Comparison of ENCODE assay signal across 8 cellular contexts in the genomic region with DNA sequence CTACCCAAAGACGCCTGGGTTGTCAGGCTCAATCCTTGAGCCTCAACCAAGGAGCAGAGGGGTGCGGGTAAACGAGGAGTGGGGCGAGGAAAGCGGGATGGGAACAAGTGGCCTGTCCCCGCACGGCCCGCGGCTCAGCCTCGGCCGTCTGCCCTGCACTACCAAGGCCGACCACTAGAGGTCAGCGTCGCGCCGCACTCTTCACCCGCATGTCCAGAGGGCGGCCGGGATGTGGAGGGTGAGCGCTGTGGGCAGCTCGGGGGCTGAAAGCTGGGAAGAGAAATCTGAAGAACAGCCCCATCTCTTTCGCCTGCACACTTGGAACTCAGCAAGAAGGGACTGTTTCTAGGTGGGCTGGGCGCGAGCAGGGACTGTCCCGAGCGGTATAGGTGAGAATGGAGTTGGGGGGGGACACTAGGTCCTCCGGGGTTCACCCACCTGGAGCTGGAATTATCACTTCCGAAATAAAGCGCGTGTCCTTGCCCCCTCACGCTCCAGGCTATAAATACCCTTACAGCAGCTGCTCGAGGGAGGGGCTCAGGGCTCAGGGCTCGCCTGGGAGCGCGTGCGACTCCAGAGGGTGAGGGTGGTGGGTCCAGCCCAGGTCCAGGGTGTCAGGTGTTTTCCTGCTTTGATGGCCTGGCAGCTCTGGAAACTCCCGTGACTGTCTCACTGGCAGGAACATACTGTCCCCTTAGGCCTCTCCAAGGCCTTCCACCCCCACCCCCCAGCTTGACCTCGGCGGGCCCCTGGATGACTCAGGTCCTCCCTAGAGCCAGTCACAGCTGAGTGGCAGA. TPM values are rescaled to one million over a fixed set of nuclear protein-coding genes. Genes with fewer than 3 reads are reported as not detected.
DNase-seq lines count a peak whose midpoint lies in the region; ATAC-seq lines count a peak whose summit lies in the region.

No MANE protein-coding gene starts in this region.

- no peak overlapping the region for H3K9ac ChIP-seq in HUES48 (ENCODE audit: low read depth, low read length)

- no peaks in the 10 kb centered on the region for H3K9me3 ChIP-seq in HUES48 (ENCODE audit: control insufficient read depth, insufficient read depth, low read length)
- no peaks in the 10 kb centered on the region for H3K9me3 ChIP-seq in SJSA1 (replicated peaks)

- no peak overlapping the region for H3K27ac ChIP-seq in HUES48 (ENCODE audit: low read depth, low read length)
- no peak overlapping the region for H3K27ac ChIP-seq in SJSA1

- H3K36me3 ChIP-seq in HUES48 (ENCODE audit: control insufficient read depth, insufficient read depth, low read length) (no peaks in the 10 kb centered on the region), SJSA1 (no peaks in the 10 kb centered on the region)

- peak overlapping the region; percentile 77 for H3K4me3 ChIP-seq in HUES48 (ENCODE audit: low read depth, low read length)
- peak overlapping the region; percentile 49 for H3K4me3 ChIP-seq in SJSA1

- H3K4me1 ChIP-seq in HUES48 (ENCODE audit: control insufficient read depth, insufficient read depth, low read length), result peaks cover 9% of the 10 kb centered on the region
- peaks cover 19% of the 10 kb centered on the region for H3K4me1 ChIP-seq in SJSA1 (replicated peaks)

- peak; percentile 87 for DNase-seq in DMS53 (lab: John Stamatoyannopoulos, UW)
- DNase-seq in SJSA1 (ENCODE audit: low read depth in 1 of 2, low spot score in 2 of 2), result peak; percentile 80 to 83
- peak; percentile 74 for DNase-seq in activated naive CD4-positive, alpha-beta T cell treated with anti-CD3 and anti-CD28 coated beads, Interleukin-2, amount 50 U/mL, for 16 hours
- peak; percentile 65 for DNase-seq in globus pallidus (ENCODE audit: low spot score)
- peak; percentile 74 for DNase-seq in occipital lobe (lab: John Stamatoyannopoulos, UW)
- DNase-seq in superior temporal gyrus (ENCODE audit: extremely low spot score), result peak; percentile 87

- H3K27me3 ChIP-seq in HUES48 (ENCODE audit: control insufficient read depth, insufficient read depth, low read length) (peaks cover 38% of the 10 kb centered on the region), SJSA1 (replicated peaks) (0 out of 2 replicates have a peak, but pooled peaks cover 4% of the 10 kb centered on the region)

- peak; percentile 60 for ATAC-seq in GM21423 (IDR thresholded peaks at IDR 0.05; ENCODE audit: unreplicated experiment)

RNA-seq across cellular contexts. Expression of a gene that starts 9.8 kb away (rescaled TPM):
- total RNA-seq in SJSA1 (2014; rRNA removed; shearing (Covaris generic)), result not detected in 2 replicates
- not detected for total RNA-seq in occipital lobe

RNA-seq across cellular contexts. Expression of a gene that starts 14.6 kb away (rescaled TPM):
- total RNA-seq in SJSA1 (2014; rRNA removed; shearing (Covaris generic)), result 0.08 TPM in 1 of 2 replicates, not detected in the other
- total RNA-seq in occipital lobe, result 2.3 TPM

RNA-seq across cellular contexts. Expression of a gene that starts 31.3 kb away (rescaled TPM):
- not detected in 2 replicates for total RNA-seq in SJSA1 (2014; rRNA removed; shearing (Covaris generic))
- 0.16 TPM for total RNA-seq in occipital lobe

RNA-seq across cellular contexts. Expression of a gene that starts 38.3 kb away (rescaled TPM):
- 7.5 and 7.9 TPM in 2 replicates for total RNA-seq in SJSA1 (2014; rRNA removed; shearing (Covaris generic))
- total RNA-seq in occipital lobe, result 1.9 TPM
